ENCODE assay signal across 15 cellular contexts in genomic region chr1:83555871-83556270, GRCh38.
"Had no signal": no experiment of that assay in that cellular context is flagged by ENCODE, and none has a peak within 500 bp of the region (broad histone marks: within the 10 kb centered on the region; RNA-seq: fewer than 3 reads in every experiment).

No MANE protein-coding gene starts in this region.

- H3K9me3 Mint-ChIP-seq: activated B cell treated with CpG ODN at 0.5 μM for 24 hours had no signal

- H3K27me3 Mint-ChIP-seq: activated B cell treated with CpG ODN at 0.5 μM for 24 hours; activated CD4-positive, alpha-beta T cell treated with anti-CD3 and anti-CD28 coated beads, Interleukin-2, amount 10 ng/mL, durations not matched to agents 24 days and 14 days; activated naive CD4-positive, alpha-beta T cell treated with anti-CD3 and anti-CD28 coated beads, Interleukin-2, amount 10 ng/mL, durations not matched to agents 7 days and 5 days had no signal

- H3K4me1 ChIP-seq: adrenal gland had no signal

- DNase-seq: activated B cell treated with CpG ODN at 0.5 μM for 24 hours; activated CD4-positive, alpha-beta T cell treated with anti-CD3 and anti-CD28 coated beads, Interleukin-2, amount 10 ng/mL, durations not matched to agents 24 days and 14 days; activated CD8-positive, alpha-beta memory T cell treated with anti-CD3 and anti-CD28 coated beads for 24 hours; activated naive CD4-positive, alpha-beta T cell treated with anti-CD3 and anti-CD28 coated beads, Interleukin-2, amount 10 ng/mL, durations not matched to agents 7 days and 5 days; adrenal gland; brain microvascular endothelial cell; cerebellar nuclear complex; foreskin melanocyte; head of caudate nucleus; natural killer cell; stimulated activated CD4-positive, alpha-beta T cell treated with anti-CD3 and anti-CD28 coated beads, Interleukin-2, amount 100 ng/mL, for 48 hours; stimulated activated CD8-positive, alpha-beta memory T cell treated with anti-CD3 and anti-CD28 coated beads, Interleukin-4, amount 100 ng/mL, for 48 hours; stimulated activated naive CD8-positive, alpha-beta T cell treated with anti-CD3 and anti-CD28 coated beads, Interleukin-15, Interleukin-2, amounts not matched to agents 100 U/mL and 50 U/mL, for 24 hours; T-helper 2 cell had no signal

- H3K27ac ChIP-seq: adrenal gland, brain microvascular endothelial cell had no signal

- H3K4me3 Mint-ChIP-seq: activated B cell treated with CpG ODN at 0.5 μM for 24 hours; activated CD4-positive, alpha-beta T cell treated with anti-CD3 and anti-CD28 coated beads, Interleukin-2, amount 10 ng/mL, durations not matched to agents 24 days and 14 days; activated naive CD4-positive, alpha-beta T cell treated with anti-CD3 and anti-CD28 coated beads, Interleukin-2, amount 10 ng/mL, durations not matched to agents 7 days and 5 days; natural killer cell had no signal

- ATAC-seq: esophagus mucosa; natural killer cell; stimulated activated naive CD8-positive, alpha-beta T cell treated with anti-CD3 and anti-CD28 coated beads, Interleukin-15, Interleukin-2, amounts not matched to agents 100 U/mL and 50 U/mL, for 24 hours had no signal

- H3K36me3 ChIP-seq: adrenal gland, brain microvascular endothelial cell had no signal

- H3K27me3 ChIP-seq: adrenal gland, brain microvascular endothelial cell had no signal

- H3K36me3 Mint-ChIP-seq: natural killer cell had no signal

- H3K27ac Mint-ChIP-seq: activated B cell treated with CpG ODN at 0.5 μM for 24 hours; activated CD4-positive, alpha-beta T cell treated with anti-CD3 and anti-CD28 coated beads, Interleukin-2, amount 10 ng/mL, durations not matched to agents 24 days and 14 days; activated naive CD4-positive, alpha-beta T cell treated with anti-CD3 and anti-CD28 coated beads, Interleukin-2, amount 10 ng/mL, durations not matched to agents 7 days and 5 days; natural killer cell had no signal

- H3K4me1 Mint-ChIP-seq: activated CD4-positive, alpha-beta T cell treated with anti-CD3 and anti-CD28 coated beads, Interleukin-2, amount 10 ng/mL, durations not matched to agents 24 days and 14 days; natural killer cell had no signal

- H3K9me3 ChIP-seq: adrenal gland had no signal

- H3K4me3 ChIP-seq: adrenal gland had no signal
